In genomic region chr3:43285644-43286043, GRCh38 we compare ENCODE assay signal across 8 cellular contexts. TPM values are rescaled to one million over a fixed set of nuclear protein-coding genes. Genes with fewer than 3 reads are reported as not detected.
A peak's percentile ranks its signal among the peaks of the same experiment; 100 is the strongest.
DNase-seq lines count a peak whose midpoint lies in the region; ATAC-seq and TF ChIP-seq lines count a peak whose summit lies in the region.

No MANE protein-coding gene starts in this region.

- peaks cover 29% of the 10 kb centered on the region for H3K4me1 Mint-ChIP-seq in activated CD8-positive, alpha-beta memory T cell treated with anti-CD3 and anti-CD28 coated beads, Interleukin-2, amount 10 ng/mL, durations not matched to agents 7 days and 5 days
- peaks cover 44% of the 10 kb centered on the region for H3K4me1 Mint-ChIP-seq in activated naive CD8-positive, alpha-beta T cell treated with anti-CD3 and anti-CD28 coated beads, Interleukin-2, amount 50 U/mL, for 24 hours

- H3K36me3 ChIP-seq in lower lobe of right lung: no peaks in the 10 kb centered on the region
- H3K36me3 ChIP-seq in thoracic aorta: no peaks in the 10 kb centered on the region

- H3K4me3 Mint-ChIP-seq in activated CD8-positive, alpha-beta memory T cell treated with anti-CD3 and anti-CD28 coated beads, Interleukin-2, amount 10 ng/mL, durations not matched to agents 7 days and 5 days: peak overlapping the region; percentile 90
- H3K4me3 Mint-ChIP-seq in activated naive CD8-positive, alpha-beta T cell treated with anti-CD3 and anti-CD28 coated beads, Interleukin-2, amount 50 U/mL, for 24 hours: peak overlapping the region; percentile 90

- peaks cover 16% of the 10 kb centered on the region for H3K36me3 Mint-ChIP-seq in activated CD8-positive, alpha-beta memory T cell treated with anti-CD3 and anti-CD28 coated beads, Interleukin-2, amount 10 ng/mL, durations not matched to agents 7 days and 5 days
- H3K36me3 Mint-ChIP-seq in activated naive CD8-positive, alpha-beta T cell treated with anti-CD3 and anti-CD28 coated beads, Interleukin-2, amount 50 U/mL, for 24 hours (ENCODE audit: low read depth): peaks cover 7% of the 10 kb centered on the region

- no peaks in the 10 kb centered on the region for H3K27me3 ChIP-seq in lower lobe of right lung (ENCODE audit: low read depth)
- H3K27me3 ChIP-seq in thoracic aorta (replicated peaks; ENCODE audit: insufficient read depth): no peaks in the 10 kb centered on the region

- CTCF ChIA-PET in activated CD8-positive, alpha-beta memory T cell treated with anti-CD3 and anti-CD28 coated beads, Interleukin-2, amount 10 ng/mL, durations not matched to agents 7 days and 5 days (lab: Charles Lee): interaction anchor here (0.9 to 3.3 kb wide), 7 partner anchors 11 to 123 kb away, joined by 3 to 23 read pairs (median 5); no protein-coding TSS in a partner anchor

- H3K27ac Mint-ChIP-seq in activated CD8-positive, alpha-beta memory T cell treated with anti-CD3 and anti-CD28 coated beads, Interleukin-2, amount 10 ng/mL, durations not matched to agents 7 days and 5 days: peak overlapping the region; percentile 74
- peak overlapping the region; percentile 88 for H3K27ac Mint-ChIP-seq in activated naive CD8-positive, alpha-beta T cell treated with anti-CD3 and anti-CD28 coated beads, Interleukin-2, amount 50 U/mL, for 24 hours

- H3K4me3 ChIP-seq in lower lobe of right lung (peak overlapping the region; percentile 67), thoracic aorta (peak overlapping the region; percentile 80)

- H3K9me3 Mint-ChIP-seq in activated CD8-positive, alpha-beta memory T cell treated with anti-CD3 and anti-CD28 coated beads, Interleukin-2, amount 10 ng/mL, durations not matched to agents 7 days and 5 days (ENCODE audit: low read depth): no peaks in the 10 kb centered on the region
- no peaks in the 10 kb centered on the region for H3K9me3 Mint-ChIP-seq in activated naive CD8-positive, alpha-beta T cell treated with anti-CD3 and anti-CD28 coated beads, Interleukin-2, amount 50 U/mL, for 24 hours

- no peak for DNase-seq in activated CD8-positive, alpha-beta memory T cell treated with anti-CD3 and anti-CD28 coated beads, Interleukin-2, amount 10 ng/mL, durations not matched to agents 7 days and 5 days
- DNase-seq in activated CD8-positive, alpha-beta memory T cell treated with anti-CD3 and anti-CD28 coated beads, Interleukin-2, amount 50 U/mL, for 4 hours: no peak
- DNase-seq in activated naive CD8-positive, alpha-beta T cell treated with anti-CD3 and anti-CD28 coated beads, Interleukin-2, amount 50 U/mL, for 24 hours: no peak
- no peak for DNase-seq in lower lobe of right lung
- no peak for DNase-seq in thoracic aorta (ENCODE audit: low spot score)
- DNase-seq in NCI-H1092 treated with DMSO at 0.1 percent for 48 hours (lab: John Stamatoyannopoulos, UW): no peak
- DNase-seq in activated CD8-positive, alpha-beta memory T cell treated with anti-CD3 and anti-CD28 coated beads for 24 hours: no peak
- no peak for DNase-seq in NCI-H2171 (lab: John Stamatoyannopoulos, UW)

- H3K27ac ChIP-seq in lower lobe of right lung (peak overlapping the region; percentile 87), thoracic aorta (peak overlapping the region; percentile 62 to 66)

- H3K4me1 ChIP-seq in lower lobe of right lung: peaks cover 36% of the 10 kb centered on the region
- peaks cover 28 to 30% of the 10 kb centered on the region in 2 donors for H3K4me1 ChIP-seq in thoracic aorta (ENCODE audit: control insufficient read depth in 1 of 2, low read depth in 2 of 2)

- intact Hi-C loops in lower lobe of right lung (cut with DNase I): loop anchor here (10.0 kb wide), 1 partner anchor 111 kb away; no protein-coding TSS in a partner anchor

- no peak for ATAC-seq in activated CD8-positive, alpha-beta memory T cell treated with anti-CD3 and anti-CD28 coated beads, Interleukin-2, amount 10 ng/mL, durations not matched to agents 7 days and 5 days
- no peak for ATAC-seq in activated naive CD8-positive, alpha-beta T cell treated with anti-CD3 and anti-CD28 coated beads, Interleukin-2, amount 50 U/mL, for 24 hours
- ATAC-seq in lower lobe of right lung: no peak
- no peak for ATAC-seq in thoracic aorta (ENCODE audit: insufficient number of reproducible peaks, low FRiP score, low read depth)

- H3K27me3 Mint-ChIP-seq in activated CD8-positive, alpha-beta memory T cell treated with anti-CD3 and anti-CD28 coated beads, Interleukin-2, amount 10 ng/mL, durations not matched to agents 7 days and 5 days: peaks cover 2% of the 10 kb centered on the region
- no peaks in the 10 kb centered on the region for H3K27me3 Mint-ChIP-seq in activated naive CD8-positive, alpha-beta T cell treated with anti-CD3 and anti-CD28 coated beads, Interleukin-2, amount 50 U/mL, for 24 hours

- TF ChIP-seq CTCF in lower lobe of right lung (IDR thresholded peaks at IDR 0.05) (no peak), thoracic aorta (IDR thresholded peaks at IDR 0.05) (no peak)

- no peaks in the 10 kb centered on the region for H3K9me3 ChIP-seq in lower lobe of right lung
- H3K9me3 ChIP-seq in thoracic aorta: no peaks in the 10 kb centered on the region

RNA-seq across cellular contexts. Expression of gene SNRK, which starts 0.7 kb away (rescaled TPM):
- 10 to 100 TPM; 47.7 to 57.2 TPM for total RNA-seq in activated CD8-positive, alpha-beta memory T cell treated with anti-CD3 and anti-CD28 coated beads, Interleukin-2, amount 10 ng/mL, durations not matched to agents 7 days and 5 days
- total RNA-seq in lower lobe of right lung (55.1 TPM), thoracic aorta (10 to 100 TPM; 26.5 to 82.6 TPM)
